8 cellular contexts compared by ENCODE assay signal in the genomic region with DNA sequence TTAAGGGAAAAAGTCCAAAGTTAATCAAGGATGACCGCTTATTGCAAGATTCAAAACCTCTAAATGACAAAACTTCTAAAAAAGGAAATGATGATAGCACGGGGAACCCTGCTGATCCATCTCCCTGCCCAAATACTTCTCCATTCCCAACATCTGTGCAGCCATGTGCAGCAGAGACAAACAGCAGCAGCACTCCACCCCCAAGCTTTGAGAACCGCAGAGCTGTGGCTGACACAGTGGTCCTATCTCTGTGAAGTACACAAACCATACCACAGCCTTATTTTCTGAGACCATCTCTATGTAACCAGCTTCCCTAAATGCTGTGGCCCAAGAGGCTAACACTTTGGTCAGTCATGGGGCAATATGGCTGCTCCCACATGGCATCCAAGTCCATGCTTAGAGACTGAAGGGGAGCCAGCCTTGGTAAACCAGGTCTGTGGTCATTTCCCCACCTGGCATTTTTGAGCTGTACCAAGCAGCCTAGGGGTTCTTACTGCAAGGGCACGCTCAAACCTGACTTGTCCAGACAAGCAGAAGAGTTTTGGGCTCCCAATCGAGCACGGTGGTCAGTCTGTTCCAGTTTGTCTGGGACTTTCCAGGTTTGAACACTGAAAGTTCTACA. TPM values are rescaled to one million over a fixed set of nuclear protein-coding genes. Genes with fewer than 3 reads are reported as not detected.
DNase-seq lines count a peak whose midpoint lies in the region; ATAC-seq and TF ChIP-seq lines count a peak whose summit lies in the region.

No MANE protein-coding gene starts in this region.

- peak overlapping the region; percentile 51; the same call in 2 of the 3 replicates for H2BK15ac ChIP-seq in IMR-90 (ENCODE audit: low read depth, low read length)

- H3K27ac Mint-ChIP-seq in progenitor cell of endocrine pancreas = no peak overlapping the region

- peak overlapping the region; percentile 66 for H2AK9ac ChIP-seq in IMR-90 (replicated peaks; ENCODE audit: low read depth, low read length, poor library complexity)

- no peaks in the 10 kb centered on the region for H3K79me1 ChIP-seq in IMR-90 (ENCODE audit: low read depth in 1 of 2, low read length in 2 of 2)

- no peaks in the 10 kb centered on the region for H4K20me1 ChIP-seq in IMR-90 (ENCODE audit: insufficient read depth, low read length)

- peak overlapping the region; percentile 21 for H4K91ac ChIP-seq in IMR-90 (ENCODE audit: insufficient read depth, low read depth, low read length)

- intact Hi-C loops in IMR-90 (cut with micrococcal nuclease) (no loop called here), left ventricle myocardium inferior (cut with micrococcal nuclease) (no loop called here)

- BruUV-seq in IMR-90 (replicated peaks; lab: Mats Ljungman, UMichigan) = no TSS peak

- H3K27ac ChIP-seq in IMR-90 (ENCODE audit: insufficient read depth, low read length) = peak overlapping the region; percentile 49; the same call in 1 of the 2 replicates
- peak overlapping the region; percentile 46 for H3K27ac ChIP-seq in left ventricle myocardium inferior (replicated peaks)

- H4K5ac ChIP-seq in IMR-90 (ENCODE audit: low read depth, low read length) = peak overlapping the region; percentile 41

- H3K4me3 Mint-ChIP-seq in progenitor cell of endocrine pancreas (ENCODE audit: low read depth) = no peak overlapping the region

- peak overlapping the region; percentile 82 for H2BK120ac ChIP-seq in IMR-90 (ENCODE audit: low read depth, low read length)

- peak overlapping the region; percentile 55 for H3K4ac ChIP-seq in IMR-90 (ENCODE audit: low read depth, low read length)

- 88% methylated on average over 3 of the region's 6 CpGs; no CpG with 5 or more reads in 1 of the 2 experiments for WGBS in IMR-90 (ENCODE audit: extremely low coverage in 2 of 2, insufficient read length in 1 of 2), 2 experiments

- no peak overlapping the region for H3K9ac ChIP-seq in IMR-90 (ENCODE audit: low read depth, low read length)

- TF ChIP-seq POLR2A in IMR-90 (IDR thresholded peaks at IDR 0.05; ENCODE audit: low read depth, low read length) = no peak

- H3K27me3 ChIP-seq in IMR-90 (ENCODE audit: control insufficient read depth, insufficient read depth, low read length) (no peaks in the 10 kb centered on the region), left ventricle myocardium inferior (ENCODE audit: low read depth) (no peaks in the 10 kb centered on the region)

- peak overlapping the region; percentile 55; the same call in 1 of the 2 replicates for H2AK5ac ChIP-seq in IMR-90 (ENCODE audit: low read depth, low read length)

- peak overlapping the region; percentile 59 for H2BK5ac ChIP-seq in IMR-90 (ENCODE audit: low read depth, low read length, poor library complexity, severe bottlenecking)

- TF ChIP-seq RAD21 in IMR-90 (IDR thresholded peaks at IDR 0.05; ENCODE audit: low read length) = no peak

- CTCF ChIA-PET in IMR-90 (lab: Yijun Ruan, JAX) = interaction anchor here (0.6 to 1.7 kb wide), 2 partner anchors 16 to 117 kb away, joined by 3 to 9 read pairs; no protein-coding TSS in a partner anchor

- peak overlapping the region; percentile 64 for H2AFZ ChIP-seq in IMR-90 (replicated peaks; ENCODE audit: low read length, poor library complexity)

- no peak overlapping the region for H3K4me2 ChIP-seq in IMR-90 (ENCODE audit: low read depth, low read length)

- no peaks in the 10 kb centered on the region for H3K27me3 Mint-ChIP-seq in progenitor cell of endocrine pancreas

- H3K18ac ChIP-seq in IMR-90 (ENCODE audit: low read depth, low read length) = peak overlapping the region; percentile 44

- H3K56ac ChIP-seq in IMR-90 (ENCODE audit: extremely low read depth, insufficient read depth, low read length) = no peak overlapping the region

- peaks cover 32% of the 10 kb centered on the region for H3K4me1 Mint-ChIP-seq in progenitor cell of endocrine pancreas (ENCODE audit: low read depth)

- H3K4me3 ChIP-seq in IMR-90 (ENCODE audit: insufficient read depth, low read depth, low read length) = no peak overlapping the region
- no peak overlapping the region for H3K4me3 ChIP-seq in left ventricle myocardium inferior

- H4K8ac ChIP-seq in IMR-90 (ENCODE audit: low read depth in 2 of 2, low read length in 2 of 2) = peak overlapping the region; percentile 58 to 63; a peak in 2 of 4 replicates

- no peaks in the 10 kb centered on the region for H3K9me3 ChIP-seq in IMR-90 (ENCODE audit: control insufficient read depth, insufficient read depth, low read length)
- no peaks in the 10 kb centered on the region for H3K9me3 ChIP-seq in left ventricle myocardium inferior (replicated peaks)

- in situ Hi-C loops in IMR-90 (cut with MboI; ENCODE audit: low sequenced_read_pairs) = no loop called here

- H3K9me1 ChIP-seq in IMR-90 (ENCODE audit: insufficient read depth, low read length) = peaks cover 4% of the 10 kb centered on the region; the same call in 1 of the 2 replicates

- H3K4me1 ChIP-seq in IMR-90 (ENCODE audit: control insufficient read depth, insufficient read depth, low read length) (peaks cover 26% of the 10 kb centered on the region), left ventricle myocardium inferior (peaks cover 60% of the 10 kb centered on the region)

- H3K14ac ChIP-seq in IMR-90 (replicated peaks; ENCODE audit: low read depth, low read length) = peak overlapping the region; percentile 70

- no peak for TF ChIP-seq CTCF in IMR-90 (conservative IDR thresholded peaks at IDR 0.05; ENCODE audit: low read depth, low read length)
- TF ChIP-seq CTCF in left ventricle myocardium inferior (IDR thresholded peaks at IDR 0.05; ENCODE audit: borderline replicate concordance) = no peak
- no peak for TF ChIP-seq CTCF in progenitor cell of endocrine pancreas (IDR thresholded peaks at IDR 0.05; ENCODE audit: unreplicated experiment)

- DNase-seq in CMK (ENCODE audit: low read depth) (peak; percentile 79), IMR-90 (no peak), left ventricle myocardium inferior (no peak), hypothalamus (lab: John Stamatoyannopoulos, UW) (no peak), NCI-H510A treated with DMSO at 0.1 percent for 48 hours (lab: John Stamatoyannopoulos, UW) (no peak), progenitor cell of endocrine pancreas (ENCODE audit: low spot score, unreplicated experiment) (no peak), AG08395 (ENCODE audit: low spot score) (no peak)

- H3K9me3 Mint-ChIP-seq in progenitor cell of endocrine pancreas (ENCODE audit: low read depth) = no peaks in the 10 kb centered on the region

- H3K23ac ChIP-seq in IMR-90 (ENCODE audit: low read depth, low read length) = 0 out of 2 replicates have a peak overlapping the region, but pooled peaks have one; percentile 57

- H3K36me3 ChIP-seq in IMR-90 (ENCODE audit: control insufficient read depth, insufficient read depth, low read length) = no peaks in the 10 kb centered on the region
- H3K36me3 ChIP-seq in left ventricle myocardium inferior = no peaks in the 10 kb centered on the region

- H3K36me3 Mint-ChIP-seq in progenitor cell of endocrine pancreas (ENCODE audit: insufficient read depth) = no peaks in the 10 kb centered on the region

- dilution Hi-C loops in IMR-90 (cut with HindIII; ENCODE audit: low sequenced_read_pairs, unreplicated experiment) = no loop called here

- H2BK20ac ChIP-seq in IMR-90 (ENCODE audit: low read depth, low read length) = peak overlapping the region; percentile 53

- ATAC-seq in GM21390 (IDR thresholded peaks at IDR 0.05; ENCODE audit: unreplicated experiment) = peak; percentile 70
- ATAC-seq in IMR-90 (ENCODE audit: low read depth) = no peak

- POLR2A ChIA-PET in IMR-90 (lab: Charles Lee; ENCODE audit: unreplicated experiment) = no interaction called here

TF ChIP-seq in IMR-90, 13 proteins besides CTCF, POLR2A, EP300 and RAD21:
- TF ChIP-seq, protein P1, sequence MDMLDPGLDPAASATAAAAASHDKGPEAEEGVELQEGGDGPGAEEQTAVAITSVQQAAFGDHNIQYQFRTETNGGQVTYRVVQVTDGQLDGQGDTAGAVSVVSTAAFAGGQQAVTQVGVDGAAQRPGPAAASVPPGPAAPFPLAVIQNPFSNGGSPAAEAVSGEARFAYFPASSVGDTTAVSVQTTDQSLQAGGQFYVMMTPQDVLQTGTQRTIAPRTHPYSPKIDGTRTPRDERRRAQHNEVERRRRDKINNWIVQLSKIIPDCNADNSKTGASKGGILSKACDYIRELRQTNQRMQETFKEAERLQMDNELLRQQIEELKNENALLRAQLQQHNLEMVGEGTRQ (IDR thresholded peaks at IDR 0.05; ENCODE audit: low read depth, low read length) = no peak
- TF ChIP-seq RCOR1 (IDR thresholded peaks at IDR 0.05; ENCODE audit: insufficient replicate concordance, low read length) = no peak
- TF ChIP-seq, protein P2, sequence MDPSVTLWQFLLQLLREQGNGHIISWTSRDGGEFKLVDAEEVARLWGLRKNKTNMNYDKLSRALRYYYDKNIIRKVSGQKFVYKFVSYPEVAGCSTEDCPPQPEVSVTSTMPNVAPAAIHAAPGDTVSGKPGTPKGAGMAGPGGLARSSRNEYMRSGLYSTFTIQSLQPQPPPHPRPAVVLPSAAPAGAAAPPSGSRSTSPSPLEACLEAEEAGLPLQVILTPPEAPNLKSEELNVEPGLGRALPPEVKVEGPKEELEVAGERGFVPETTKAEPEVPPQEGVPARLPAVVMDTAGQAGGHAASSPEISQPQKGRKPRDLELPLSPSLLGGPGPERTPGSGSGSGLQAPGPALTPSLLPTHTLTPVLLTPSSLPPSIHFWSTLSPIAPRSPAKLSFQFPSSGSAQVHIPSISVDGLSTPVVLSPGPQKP (IDR thresholded peaks at IDR 0.05; ENCODE audit: borderline replicate concordance, low read depth, low read length) = no peak

RNA-seq across cellular contexts. Expression of a gene that starts 17.0 kb away (rescaled TPM):
- total RNA-seq in IMR-90 (2012; rRNA removed) (72.8 and 83.5 TPM in 2 replicates), left ventricle myocardium inferior (50.7 TPM), progenitor cell of endocrine pancreas (58.7 and 59.1 TPM in 2 replicates)
- polyA plus RNA-seq in IMR-90 (2012; rRNA removed) = 64.7 and 72.7 TPM in 2 replicates
- polyA plus RNA-seq in IMR-90 (2012; cell fraction: cytosol; rRNA removed) = 24.4 and 31.1 TPM in 2 replicates
- polyA plus RNA-seq in IMR-90 (2012; cell fraction: nucleus; rRNA removed; ENCODE audit: low replicate concordance) = 12.9 and 91.4 TPM in 2 replicates
